Comparison of ENCODE assay signal across 8 cellular contexts in genomic region chr7:1579481-1580421, GRCh38. TPM values are rescaled to one million over a fixed set of nuclear protein-coding genes. Genes with fewer than 3 reads are reported as not detected.
DNase-seq lines count a peak whose midpoint lies in the region; ATAC-seq lines count a peak whose summit lies in the region.

No MANE protein-coding gene starts in this region.

- in situ Hi-C loops in GM23248 (cut with MboI): loop anchor here (10.0 kb wide), 2 partner anchors 635 to 765 kb away; no protein-coding TSS in a partner anchor

- no peaks in the 10 kb centered on the region for H3K27me3 ChIP-seq in CD8-positive, alpha-beta memory T cell (ENCODE audit: insufficient read depth, low read length, poor library complexity, severe bottlenecking)
- no peaks in the 10 kb centered on the region for H3K27me3 ChIP-seq in GM23248 (replicated peaks; ENCODE audit: insufficient read depth)

- peaks cover 9% of the 10 kb centered on the region for H3K4me1 ChIP-seq in CD8-positive, alpha-beta memory T cell (ENCODE audit: insufficient read depth, low read length)
- H3K4me1 ChIP-seq in GM23248 (ENCODE audit: insufficient read depth): no peaks in the 10 kb centered on the region

- POLR2A ChIA-PET in CD8-positive, alpha-beta memory T cell (lab: Charles Lee): no interaction called here

- H3K9me3 Mint-ChIP-seq in CD8-positive, alpha-beta memory T cell: no peaks in the 10 kb centered on the region

- peaks cover 10 to 13% (median 12%) of the 10 kb centered on the region in 3 donors for H3K4me1 Mint-ChIP-seq in CD8-positive, alpha-beta memory T cell

- H3K4me3 Mint-ChIP-seq in CD8-positive, alpha-beta memory T cell: peak overlapping the region in 2 of 7 donors; percentile 17 to 54

- H3K9ac ChIP-seq in GM23248: no peak overlapping the region

- H3K27ac ChIP-seq in CD8-positive, alpha-beta memory T cell (ENCODE audit: low read depth, low read length): no peak overlapping the region
- no peak overlapping the region for H3K27ac ChIP-seq in GM23248

- no peaks in the 10 kb centered on the region for H3K36me3 ChIP-seq in CD8-positive, alpha-beta memory T cell (ENCODE audit: insufficient read depth, low read length)
- H3K36me3 ChIP-seq in GM23248 (ENCODE audit: low read depth): no peaks in the 10 kb centered on the region

- no peak overlapping the region for H2AFZ ChIP-seq in GM23248

- CTCF ChIA-PET in CD8-positive, alpha-beta memory T cell (lab: Charles Lee): interaction anchor here (0.8 to 1.5 kb wide), 4 partner anchors 769 to 893 kb away, joined by 3 to 12 read pairs (median 4); no protein-coding TSS in a partner anchor

- H3K4me2 ChIP-seq in GM23248 (ENCODE audit: unreplicated experiment): no peak overlapping the region

- no peaks in the 10 kb centered on the region for H3K9me3 ChIP-seq in CD8-positive, alpha-beta memory T cell (ENCODE audit: low read length)
- H3K9me3 ChIP-seq in GM23248 (ENCODE audit: low read depth): no peaks in the 10 kb centered on the region

- no peaks in the 10 kb centered on the region for H3K79me2 ChIP-seq in GM23248 (ENCODE audit: insufficient read depth)

- no peaks in the 10 kb centered on the region for H4K20me1 ChIP-seq in GM23248 (ENCODE audit: insufficient read depth)

- peak overlapping the region in 6 of 8 donors; percentile 1 to 56 (median 32) for H3K27ac Mint-ChIP-seq in CD8-positive, alpha-beta memory T cell

- H3K4me3 ChIP-seq in CD8-positive, alpha-beta memory T cell (ENCODE audit: low read length): no peak overlapping the region
- H3K4me3 ChIP-seq in GM23248: no peak overlapping the region

- 23 to 34% methylated on average over 10 to 14 of the region's 14 CpGs for WGBS in GM23248 (ENCODE audit: low coverage in 1 of 2, low lambda C conversion rate in 2 of 2, missing lambda C conversion rate in 2 of 2), 2 experiments

- peak; percentile 90 to 97 for ATAC-seq in activated CD4-positive, CD25-positive, alpha-beta regulatory T cell treated with anti-CD3 and anti-CD28 coated beads, Interleukin-2, amount 50 U/mL, for 24 hours
- ATAC-seq in HG02885 (IDR thresholded peaks at IDR 0.05; ENCODE audit: poor library complexity, unreplicated experiment): no peak

- H3K27me3 Mint-ChIP-seq in CD8-positive, alpha-beta memory T cell: no peaks in the 10 kb centered on the region

- no peaks in the 10 kb centered on the region for H3F3A ChIP-seq in GM23248 (ENCODE audit: insufficient read depth)

- peaks cover 0 to 2% (median 0%) of the 10 kb centered on the region in 3 donors for H3K36me3 Mint-ChIP-seq in CD8-positive, alpha-beta memory T cell

- H3K9me2 ChIP-seq in GM23248 (ENCODE audit: insufficient read depth): no peaks in the 10 kb centered on the region

- peak; percentile 50 to 75 (median 62) for DNase-seq in CD8-positive, alpha-beta memory T cell
- DNase-seq in GM23248 (peak; percentile 79), NCI-H2171 treated with DMSO at 0.1 percent for 48 hours (lab: John Stamatoyannopoulos, UW) (peak; percentile 50), kidney tubule cell (ENCODE audit: low spot score) (peak; percentile 53)
- DNase-seq in central memory CD4-positive, alpha-beta T cell: peak; percentile 52
- peak; percentile 78 for DNase-seq in stimulated activated CD4-positive, alpha-beta T cell treated with anti-CD3 and anti-CD28 coated beads, Interleukin-4, amount 100 ng/mL, for 24 hours

RNA-seq across cellular contexts. Expression of gene PSMG3, which starts 9.9 kb away (rescaled TPM):
- total RNA-seq in CD8-positive, alpha-beta memory T cell: 10 to 100 TPM; 71.0 to 80.7 TPM
- 51.3 TPM for polyA plus RNA-seq in CD8-positive, alpha-beta memory T cell
- 28.3 and 36.8 TPM in 2 replicates for total RNA-seq in GM23248 (2014; rRNA removed; shearing (Covaris generic))
- polyA plus RNA-seq in GM23248 (2016; fragmentation: Nextera tagmentation; extraction: Ambion mirVana): 56.2 and 58.1 TPM in 2 replicates

RNA-seq across cellular contexts. Expression of gene TMEM184A, which starts 23.7 kb away (rescaled TPM):
- not detected for total RNA-seq in CD8-positive, alpha-beta memory T cell
- polyA plus RNA-seq in CD8-positive, alpha-beta memory T cell: not detected
- not detected in 2 replicates for total RNA-seq in GM23248 (2014; rRNA removed; shearing (Covaris generic))
- polyA plus RNA-seq in GM23248 (2016; fragmentation: Nextera tagmentation; extraction: Ambion mirVana): not detected in 2 replicates

RNA-seq across cellular contexts. Expression of gene MAFK, which starts 49.2 kb away (rescaled TPM):
- 10 to 100 TPM; 36.6 to 41.1 TPM for total RNA-seq in CD8-positive, alpha-beta memory T cell
- polyA plus RNA-seq in CD8-positive, alpha-beta memory T cell: 0.85 TPM
- total RNA-seq in GM23248 (2014; rRNA removed; shearing (Covaris generic)): 35.0 and 45.9 TPM in 2 replicates
- 3.5 and 3.8 TPM in 2 replicates for polyA plus RNA-seq in GM23248 (2016; fragmentation: Nextera tagmentation; extraction: Ambion mirVana)
